In genomic region chr4:83386931-83387897, GRCh38 we compare ENCODE assay signal across 11 cellular contexts. TPM values are rescaled to one million over a fixed set of nuclear protein-coding genes. Genes with fewer than 3 reads are reported as not detected.
DNase-seq lines count a peak whose midpoint lies in the region; FAIRE-seq and TF ChIP-seq lines count a peak whose summit lies in the region.
"Had no signal": no experiment of that assay in that cellular context is flagged by ENCODE, and none has a peak within 500 bp of the region (broad histone marks: within the 10 kb centered on the region; RNA-seq: fewer than 3 reads in every experiment).

No MANE protein-coding gene starts in this region.

- H3K18ac ChIP-seq in mesenchymal stem cell (ENCODE audit: low read depth in 1 of 2, low read length in 2 of 2) = no peak overlapping the region

- H2BK12ac ChIP-seq in mesenchymal stem cell (ENCODE audit: low read length in 2 of 2) = no peak overlapping the region

- no peak overlapping the region for H2AK5ac ChIP-seq in mesenchymal stem cell (ENCODE audit: low read length, severe bottlenecking)

- no peaks in the 10 kb centered on the region for H3K27me3 Mint-ChIP-seq in IgD-negative memory B cell
- H3K27me3 Mint-ChIP-seq: stimulated activated naive CD8-positive, alpha-beta T cell treated with anti-CD3 and anti-CD28 coated beads, Interleukin-15, Interleukin-2, amounts not matched to agents 100 ng/mL and 50 ng/mL, for 24 hours had no signal

- no peak overlapping the region for H2BK120ac ChIP-seq in mesenchymal stem cell (ENCODE audit: low read depth, low read length)

- H4K20me1 ChIP-seq in BLaER1 = no peaks in the 10 kb centered on the region

- H3K4me3 ChIP-seq in BLaER1 (peak overlapping the region; percentile 43), bronchial epithelial cell (ENCODE audit: low read depth, low read length) (no peak overlapping the region), mesenchymal stem cell (ENCODE audit: insufficient read depth in 1 of 2, low read depth in 1 of 2, low read length in 2 of 2) (no peak overlapping the region)
- H3K4me3 ChIP-seq: right lobe of liver had no signal

- in situ Hi-C loops in GM13977 (cut with MboI; ENCODE audit: low pct_unique_long_range_greater_than_20kb, low sequenced_read_pairs, unreplicated experiment) = no loop called here

- 11% methylated on average over 5 of the region's 6 CpGs for WGBS in mesenchymal stem cell

- no peak overlapping the region for H2BK15ac ChIP-seq in mesenchymal stem cell (ENCODE audit: low read depth, poor library complexity, severe bottlenecking)

- FAIRE-seq in bronchial epithelial cell (lab: Jason Lieb, UNC) = no peak

- peaks cover 10 to 13% (median 11%) of the 10 kb centered on the region in 3 donors for H3K4me1 Mint-ChIP-seq in IgD-negative memory B cell

- H3K27me3 ChIP-seq in BLaER1 = no peaks in the 10 kb centered on the region
- H3K27me3 ChIP-seq in bronchial epithelial cell (ENCODE audit: control insufficient read depth, insufficient read depth, low read length) = no peaks in the 10 kb centered on the region
- H3K27me3 ChIP-seq in mesenchymal stem cell (ENCODE audit: control insufficient read depth in 1 of 2, insufficient read depth in 1 of 2, low read length in 2 of 2) = peaks cover 0 to 7% of the 10 kb centered on the region in 2 experiments
- H3K27me3 ChIP-seq: right lobe of liver had no signal

- H3K23ac ChIP-seq in mesenchymal stem cell (ENCODE audit: low read length in 2 of 2) = no peak overlapping the region

- no peaks in the 10 kb centered on the region for H3K36me3 ChIP-seq in BLaER1
- H3K36me3 ChIP-seq in bronchial epithelial cell (ENCODE audit: control insufficient read depth, insufficient read depth, low read length) = no peaks in the 10 kb centered on the region
- no peaks in the 10 kb centered on the region for H3K36me3 ChIP-seq in mesenchymal stem cell (ENCODE audit: control insufficient read depth in 1 of 2, insufficient read depth in 2 of 2, low read depth in 1 of 2, low read length in 2 of 2)
- H3K36me3 ChIP-seq: right lobe of liver had no signal

- H3K4ac ChIP-seq in mesenchymal stem cell (ENCODE audit: low read depth in 1 of 2, low read length in 2 of 2) = no peak overlapping the region

- no peak overlapping the region for H3K14ac ChIP-seq in mesenchymal stem cell (ENCODE audit: low read length in 2 of 2)

- DNase-seq in bronchial epithelial cell (ENCODE audit: low read depth) (peak; percentile 44), mesenchymal stem cell (peak; percentile 17), GM13977 (ENCODE audit: low spot score) (no peak), NCI-H1694 treated with DMSO at 0.1 percent for 48 hours (lab: John Stamatoyannopoulos, UW) (no peak), GDM1 (lab: John Stamatoyannopoulos, UW) (no peak), NCI-H2227 (lab: John Stamatoyannopoulos, UW; ENCODE audit: unreplicated experiment) (no peak)
- DNase-seq: GF-D8, right lobe of liver had no signal

- H2BK5ac ChIP-seq in mesenchymal stem cell (ENCODE audit: low read depth, low read length, poor library complexity, severe bottlenecking) = no peak overlapping the region

- H3K27ac Mint-ChIP-seq in IgD-negative memory B cell = peak overlapping the region in 2 of 3 donors; percentile 65 to 74
- H3K27ac Mint-ChIP-seq: stimulated activated naive CD8-positive, alpha-beta T cell treated with anti-CD3 and anti-CD28 coated beads, Interleukin-15, Interleukin-2, amounts not matched to agents 100 ng/mL and 50 ng/mL, for 24 hours had no signal

- peaks cover 1% of the 10 kb centered on the region for H3K36me3 Mint-ChIP-seq in IgD-negative memory B cell

- peak overlapping the region; percentile 89 for H3K27ac ChIP-seq in BLaER1
- no peak overlapping the region for H3K27ac ChIP-seq in mesenchymal stem cell (ENCODE audit: low read length, poor library complexity, severe bottlenecking)
- H3K27ac ChIP-seq: right lobe of liver had no signal

- H3K9ac ChIP-seq in BLaER1 (peak overlapping the region; percentile 73), mesenchymal stem cell (ENCODE audit: low read length) (peak overlapping the region; percentile 16)

- H3K4me1 ChIP-seq in BLaER1 = peaks cover 59% of the 10 kb centered on the region
- no peaks in the 10 kb centered on the region for H3K4me1 ChIP-seq in mesenchymal stem cell (ENCODE audit: control insufficient read depth, insufficient read depth, low read depth, low read length)
- H3K4me1 ChIP-seq: right lobe of liver had no signal

- peaks cover 3% of the 10 kb centered on the region for H3K9me3 ChIP-seq in BLaER1
- no peaks in the 10 kb centered on the region for H3K9me3 ChIP-seq in mesenchymal stem cell (ENCODE audit: control insufficient read depth, low read length)
- H3K9me3 ChIP-seq: right lobe of liver had no signal

- no peak overlapping the region for H2AFZ ChIP-seq in mesenchymal stem cell (ENCODE audit: low read depth, low read length)

- H3K79me1 ChIP-seq in mesenchymal stem cell (replicated peaks; ENCODE audit: low read length, poor library complexity, severe bottlenecking) = no peaks in the 10 kb centered on the region

- no peak overlapping the region for H4K91ac ChIP-seq in mesenchymal stem cell (ENCODE audit: low read length)

- H3K9me3 Mint-ChIP-seq in IgD-negative memory B cell = peaks cover 0 to 4% (median 1%) of the 10 kb centered on the region in 3 donors
- H3K9me3 Mint-ChIP-seq: stimulated activated naive CD8-positive, alpha-beta T cell treated with anti-CD3 and anti-CD28 coated beads, Interleukin-15, Interleukin-2, amounts not matched to agents 100 ng/mL and 50 ng/mL, for 24 hours had no signal

- H3K4me3 Mint-ChIP-seq in IgD-negative memory B cell = peak overlapping the region in 2 of 4 donors; percentile 41 to 61
- H3K4me3 Mint-ChIP-seq: stimulated activated naive CD8-positive, alpha-beta T cell treated with anti-CD3 and anti-CD28 coated beads, Interleukin-15, Interleukin-2, amounts not matched to agents 100 ng/mL and 50 ng/mL, for 24 hours had no signal

- TF ChIP-seq CTCF in bronchial epithelial cell (IDR thresholded peaks at IDR 0.05; ENCODE audit: insufficient read depth, low read length, severe bottlenecking) = no peak
- no peak for TF ChIP-seq CTCF in GM13977 (IDR thresholded peaks at IDR 0.05; ENCODE audit: extremely low read depth, insufficient read depth, missing control alignments)

- H3K4me2 ChIP-seq in BLaER1 (peak overlapping the region; percentile 79), mesenchymal stem cell (ENCODE audit: low read length, poor library complexity, severe bottlenecking) (no peak overlapping the region)

- H4K8ac ChIP-seq in mesenchymal stem cell (ENCODE audit: low read length) = no peak overlapping the region

RNA-seq across cellular contexts. Expression of gene HPSE, which starts 52.6 kb away (rescaled TPM):
- polyA plus RNA-seq in IgD-negative memory B cell = 0.54 TPM
- total RNA-seq in bronchial epithelial cell = 2.6 and 9.7 TPM in 2 replicates
- 0.39 TPM for polyA plus RNA-seq in mesenchymal stem cell (2013, experiment 1 of 2)
- polyA plus RNA-seq in mesenchymal stem cell (2013, experiment 2 of 2) = 0.42 TPM

Comparison
In these comparisons a context has a peak if more than half of its experiments do, and no peak if none do; other contexts are left out.
1. DNase-seq: peak in bronchial epithelial cell (single experiment) and mesenchymal stem cell (single experiment); none in GM13977 (single experiment), NCI-H1694 treated with DMSO at 0.1 percent for 48 hours (single experiment), GDM1 (single experiment) and NCI-H2227 (single experiment).